In genomic region chr9:14353222-14354056, GRCh38 we compare ENCODE assay signal across 8 cellular contexts. TPM values are rescaled to one million over a fixed set of nuclear protein-coding genes. Genes with fewer than 3 reads are reported as not detected.
DNase-seq lines count a peak whose midpoint lies in the region; ATAC-seq and TF ChIP-seq lines count a peak whose summit lies in the region.

No MANE protein-coding gene starts in this region.

- no peak overlapping the region for H2BK120ac ChIP-seq in neuronal stem cell (ENCODE audit: low read depth, low read length)

- no peak overlapping the region for H2BK12ac ChIP-seq in neuronal stem cell (ENCODE audit: low read length)

- no peak overlapping the region for H3K4me2 ChIP-seq in DND-41 (ENCODE audit: insufficient read depth, low read length)
- H3K4me2 ChIP-seq in neuronal stem cell (ENCODE audit: insufficient read depth, low read length, poor library complexity, severe bottlenecking): no peak overlapping the region

- DNase-seq in DND-41: peak; percentile 77
- peak; percentile 66 to 94 (median 92) for DNase-seq in Peyer's patch
- DNase-seq in activated T-helper 1 cell treated with anti-CD3 and anti-CD28 coated beads, Interleukin-2, amount 50 U/mL, for 16 hours (ENCODE audit: low read depth in 1 of 2, low spot score in 1 of 2): peak; percentile 54 to 58
- peak; percentile 89 for DNase-seq in fibroblast of pulmonary artery (ENCODE audit: low read depth)
- peak; percentile 86 for DNase-seq in neuronal stem cell (ENCODE audit: low spot score)

- no peak overlapping the region for H3K4ac ChIP-seq in neuronal stem cell (ENCODE audit: low read length)

- no peak for TF ChIP-seq EP300 in Ishikawa (IDR thresholded peaks at IDR 0.05; ENCODE audit: borderline replicate concordance)

- no peaks in the 10 kb centered on the region for H3K79me2 ChIP-seq in DND-41 (ENCODE audit: insufficient read depth, low read length)

- no peak overlapping the region for H3K27ac ChIP-seq in DND-41 (ENCODE audit: low read length)
- H3K27ac ChIP-seq in Peyer's patch: peak overlapping the region in 1 of 4 donors; percentile 40
- no peak overlapping the region for H3K27ac ChIP-seq in neuronal stem cell (replicated peaks; ENCODE audit: low read length)
- H3K27ac ChIP-seq in subcutaneous abdominal adipose tissue (ENCODE audit: low read depth, low read length): peak overlapping the region; percentile 96

- no peaks in the 10 kb centered on the region for H4K20me1 ChIP-seq in DND-41 (ENCODE audit: insufficient read depth, low read length)

- H3K9me3 ChIP-seq in DND-41 (ENCODE audit: insufficient read depth, low read length, severe bottlenecking) (no peaks in the 10 kb centered on the region), Peyer's patch (no peaks in the 10 kb centered on the region), neuronal stem cell (replicated peaks in 1 of 2; ENCODE audit: control insufficient read depth in 2 of 2, insufficient read depth in 1 of 2, low read depth in 1 of 2, low read length in 2 of 2) (peaks cover 0 to 7% of the 10 kb centered on the region in 2 donors), subcutaneous abdominal adipose tissue (ENCODE audit: control insufficient read depth in 5 of 5, low read length in 5 of 5) (no peaks in the 10 kb centered on the region)

- no peak overlapping the region for H4K8ac ChIP-seq in neuronal stem cell (ENCODE audit: low read depth, low read length)

- no peak overlapping the region for H2BK15ac ChIP-seq in neuronal stem cell (ENCODE audit: low read length)

- no peak for TF ChIP-seq POLR2A in Peyer's patch (IDR thresholded peaks at IDR 0.05)

- no peak overlapping the region for H3K14ac ChIP-seq in neuronal stem cell (ENCODE audit: low read length)

- H3K23ac ChIP-seq in neuronal stem cell (ENCODE audit: low read depth, low read length, poor library complexity): no peak overlapping the region

- no peak overlapping the region for H2BK5ac ChIP-seq in neuronal stem cell (ENCODE audit: low read length)

- H2AFZ ChIP-seq in DND-41 (ENCODE audit: low read depth, low read length) (no peak overlapping the region; the same call in 1 of the 2 replicates), neuronal stem cell (ENCODE audit: low read length) (peak overlapping the region; percentile 61)

- H3K18ac ChIP-seq in neuronal stem cell (ENCODE audit: low read length): no peak overlapping the region

- no peaks in the 10 kb centered on the region for H3K27me3 ChIP-seq in DND-41 (ENCODE audit: insufficient read depth, low read length, poor library complexity)
- peaks cover 0 to 20% of the 10 kb centered on the region in 2 donors for H3K27me3 ChIP-seq in Peyer's patch
- H3K27me3 ChIP-seq in neuronal stem cell (ENCODE audit: control insufficient read depth in 3 of 3, insufficient read depth in 3 of 3, low read depth in 1 of 3, low read length in 3 of 3): peaks cover 13 to 56% (median 38%) of the 10 kb centered on the region in 3 experiments
- H3K27me3 ChIP-seq in subcutaneous abdominal adipose tissue (ENCODE audit: control insufficient read depth in 5 of 5, insufficient read depth in 4 of 5, low read length in 5 of 5): no peaks in the 10 kb centered on the region

- H2AK5ac ChIP-seq in neuronal stem cell (ENCODE audit: low read depth, low read length): no peak overlapping the region

- no peak overlapping the region for H3K4me3 ChIP-seq in DND-41 (ENCODE audit: low read depth in 1 of 2, low read length in 2 of 2)
- no peak overlapping the region for H3K4me3 ChIP-seq in Peyer's patch
- H3K4me3 ChIP-seq in fibroblast of pulmonary artery (replicated peaks; ENCODE audit: low read depth, low read length): no peak overlapping the region
- no peak overlapping the region for H3K4me3 ChIP-seq in neuronal stem cell (ENCODE audit: low read length in 2 of 2)
- peak overlapping the region; percentile 18 to 51 (median 47) for H3K4me3 ChIP-seq in subcutaneous abdominal adipose tissue (ENCODE audit: low read depth in 1 of 5, low read length in 5 of 5)

- H3K9ac ChIP-seq in DND-41 (ENCODE audit: low read depth, low read length) (no peak overlapping the region), neuronal stem cell (ENCODE audit: low read depth, low read length, poor library complexity) (no peak overlapping the region), subcutaneous abdominal adipose tissue (ENCODE audit: low read length in 5 of 5) (no peak overlapping the region)

- H3K36me3 ChIP-seq in DND-41 (ENCODE audit: insufficient read depth, low read length) (no peaks in the 10 kb centered on the region), Peyer's patch (no peaks in the 10 kb centered on the region), neuronal stem cell (replicated peaks in 1 of 2; ENCODE audit: control insufficient read depth in 2 of 2, insufficient read depth in 2 of 2, low read length in 2 of 2) (no peaks in the 10 kb centered on the region), subcutaneous abdominal adipose tissue (ENCODE audit: control insufficient read depth in 5 of 5, insufficient read depth in 5 of 5, low read length in 5 of 5) (no peaks in the 10 kb centered on the region)

- WGBS in neuronal stem cell (ENCODE audit: extremely low coverage in 2 of 2, insufficient read length in 2 of 2, insufficient replicate concordance in 1 of 2), 2 donors: no CpG with 5 or more reads among the region's 18 CpGs

- ATAC-seq in DND-41 (ENCODE audit: insufficient read depth, low read depth): peak; percentile 92
- ATAC-seq in GM21619 (IDR thresholded peaks at IDR 0.05; ENCODE audit: unreplicated experiment): peak; percentile 82

- H4K91ac ChIP-seq in neuronal stem cell (ENCODE audit: low read depth, low read length, poor library complexity): no peak overlapping the region

- TF ChIP-seq CTCF in DND-41 (IDR thresholded peaks at IDR 0.05; ENCODE audit: borderline replicate concordance, extremely low read depth, low read length, poor library complexity, severe bottlenecking) (peak; percentile 88), Peyer's patch (IDR thresholded peaks at IDR 0.05) (peak in 4 of 6 experiments; percentile 69 to 89 (median 86)), fibroblast of pulmonary artery (IDR thresholded peaks at IDR 0.05; ENCODE audit: low read length, missing control alignments) (peak; percentile 87)

- peak; percentile 94 for TF ChIP-seq RAD21 in Ishikawa (IDR thresholded peaks at IDR 0.05; ENCODE audit: low read depth)

- no peaks in the 10 kb centered on the region for H3K79me1 ChIP-seq in neuronal stem cell (ENCODE audit: low read depth, low read length)

- H3K4me1 ChIP-seq in DND-41 (ENCODE audit: insufficient read depth, low read length): no peaks in the 10 kb centered on the region
- H3K4me1 ChIP-seq in Peyer's patch: peaks cover 0 to 15% (median 0%) of the 10 kb centered on the region in 4 donors
- peaks cover 8 to 21% of the 10 kb centered on the region in 2 donors for H3K4me1 ChIP-seq in neuronal stem cell (ENCODE audit: control insufficient read depth in 2 of 2, insufficient read depth in 1 of 2, low read depth in 1 of 2, low read length in 2 of 2)
- peaks cover 4 to 68% (median 63%) of the 10 kb centered on the region in 5 donors for H3K4me1 ChIP-seq in subcutaneous abdominal adipose tissue (ENCODE audit: control insufficient read depth in 5 of 5, insufficient read depth in 5 of 5, low read length in 5 of 5)

TF ChIP-seq in Ishikawa, 13 proteins besides CTCF, POLR2A, EP300 and RAD21:
- 0 out of 2 replicates have a peak, but pooled peaks have one; percentile 62 for TF ChIP-seq ZBTB7A (IDR thresholded peaks at IDR 0.05; ENCODE audit: low read depth)
- TF ChIP-seq TCF12 (IDR thresholded peaks at IDR 0.05; ENCODE audit: low read depth): no peak

RNA-seq across cellular contexts. Expression of gene NFIB, which starts 39.5 kb away (rescaled TPM):
- 100 to 1,000 TPM in 3 of 4 donors, 10 to 100 TPM in 1; 89.7 to 229 (median 159) TPM for total RNA-seq in Peyer's patch
- polyA plus RNA-seq in neuronal stem cell (2013, experiment 1 of 2): 0.08 TPM
- polyA plus RNA-seq in neuronal stem cell (2013, experiment 2 of 2): 0.10 TPM

Comparison
In these comparisons a context has a peak if more than half of its experiments do, and no peak if none do; other contexts are left out.
1. H3K4me3 ChIP-seq: peak in subcutaneous abdominal adipose tissue (5 of 5); none in DND-41 (0 of 2), Peyer's patch (0 of 4), fibroblast of pulmonary artery (single experiment) and neuronal stem cell (0 of 2).
2. Peak in every context shown above with its lines, with median percentiles within 50 percentile points of each other: DNase-seq and CTCF ChIP-seq.